In the genomic region with DNA sequence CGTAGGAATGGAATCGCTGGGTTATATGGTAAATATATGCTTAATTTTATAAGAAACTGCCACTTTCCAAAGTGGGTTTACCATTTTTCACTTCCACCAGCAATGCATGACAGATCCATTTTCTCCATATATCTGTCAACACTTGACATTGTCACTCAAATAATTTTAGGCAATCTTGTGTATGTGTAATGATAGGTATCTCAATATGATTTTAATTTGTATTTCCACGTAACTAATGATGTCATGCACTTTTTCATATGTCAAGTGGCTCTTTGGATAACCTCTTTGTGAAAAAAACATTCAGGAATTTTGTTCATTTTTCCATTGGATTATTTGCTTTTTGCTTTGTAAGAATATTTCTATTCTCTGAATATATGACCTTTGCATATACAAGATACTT, we compare ENCODE assay signal across 1 cellular context.
A peak's percentile ranks its signal among the peaks of the same experiment; 100 is the strongest.
TF ChIP-seq lines count a peak whose summit lies in the region.

No MANE protein-coding gene starts in this region.

TF ChIP-seq in HepG2, 621 proteins besides CTCF, POLR2A, EP300 and RAD21 (continued from another document):
- TF ChIP-seq ZNF337 (CRISPR knock-in tag; IDR thresholded peaks at IDR 0.05; ENCODE audit: borderline replicate concordance, low read depth) (no peak), CREB1 (IDR thresholded peaks at IDR 0.05) (peak; percentile 60), CREB1 (CRISPR knock-in tag; IDR thresholded peaks at IDR 0.05) (no peak), RCOR2 (CRISPR knock-in tag; IDR thresholded peaks at IDR 0.05) (no peak)
- TF ChIP-seq, protein P1, sequence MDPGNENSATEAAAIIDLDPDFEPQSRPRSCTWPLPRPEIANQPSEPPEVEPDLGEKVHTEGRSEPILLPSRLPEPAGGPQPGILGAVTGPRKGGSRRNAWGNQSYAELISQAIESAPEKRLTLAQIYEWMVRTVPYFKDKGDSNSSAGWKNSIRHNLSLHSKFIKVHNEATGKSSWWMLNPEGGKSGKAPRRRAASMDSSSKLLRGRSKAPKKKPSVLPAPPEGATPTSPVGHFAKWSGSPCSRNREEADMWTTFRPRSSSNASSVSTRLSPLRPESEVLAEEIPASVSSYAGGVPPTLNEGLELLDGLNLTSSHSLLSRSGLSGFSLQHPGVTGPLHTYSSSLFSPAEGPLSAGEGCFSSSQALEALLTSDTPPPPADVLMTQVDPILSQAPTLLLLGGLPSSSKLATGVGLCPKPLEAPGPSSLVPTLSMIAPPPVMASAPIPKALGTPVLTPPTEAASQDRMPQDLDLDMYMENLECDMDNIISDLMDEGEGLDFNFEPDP (CRISPR knock-in tag; conservative IDR thresholded peaks at IDR 0.05) = no peak
- TF ChIP-seq, protein P2, sequence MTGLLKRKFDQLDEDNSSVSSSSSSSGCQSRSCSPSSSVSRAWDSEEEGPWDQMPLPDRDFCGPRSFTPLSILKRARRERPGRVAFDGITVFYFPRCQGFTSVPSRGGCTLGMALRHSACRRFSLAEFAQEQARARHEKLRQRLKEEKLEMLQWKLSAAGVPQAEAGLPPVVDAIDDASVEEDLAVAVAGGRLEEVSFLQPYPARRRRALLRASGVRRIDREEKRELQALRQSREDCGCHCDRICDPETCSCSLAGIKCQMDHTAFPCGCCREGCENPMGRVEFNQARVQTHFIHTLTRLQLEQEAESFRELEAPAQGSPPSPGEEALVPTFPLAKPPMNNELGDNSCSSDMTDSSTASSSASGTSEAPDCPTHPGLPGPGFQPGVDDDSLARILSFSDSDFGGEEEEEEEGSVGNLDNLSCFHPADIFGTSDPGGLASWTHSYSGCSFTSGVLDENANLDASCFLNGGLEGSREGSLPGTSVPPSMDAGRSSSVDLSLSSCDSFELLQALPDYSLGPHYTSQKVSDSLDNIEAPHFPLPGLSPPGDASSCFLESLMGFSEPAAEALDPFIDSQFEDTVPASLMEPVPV (CRISPR knock-in tag; IDR thresholded peaks at IDR 0.05) = no peak
